In the genomic region with DNA sequence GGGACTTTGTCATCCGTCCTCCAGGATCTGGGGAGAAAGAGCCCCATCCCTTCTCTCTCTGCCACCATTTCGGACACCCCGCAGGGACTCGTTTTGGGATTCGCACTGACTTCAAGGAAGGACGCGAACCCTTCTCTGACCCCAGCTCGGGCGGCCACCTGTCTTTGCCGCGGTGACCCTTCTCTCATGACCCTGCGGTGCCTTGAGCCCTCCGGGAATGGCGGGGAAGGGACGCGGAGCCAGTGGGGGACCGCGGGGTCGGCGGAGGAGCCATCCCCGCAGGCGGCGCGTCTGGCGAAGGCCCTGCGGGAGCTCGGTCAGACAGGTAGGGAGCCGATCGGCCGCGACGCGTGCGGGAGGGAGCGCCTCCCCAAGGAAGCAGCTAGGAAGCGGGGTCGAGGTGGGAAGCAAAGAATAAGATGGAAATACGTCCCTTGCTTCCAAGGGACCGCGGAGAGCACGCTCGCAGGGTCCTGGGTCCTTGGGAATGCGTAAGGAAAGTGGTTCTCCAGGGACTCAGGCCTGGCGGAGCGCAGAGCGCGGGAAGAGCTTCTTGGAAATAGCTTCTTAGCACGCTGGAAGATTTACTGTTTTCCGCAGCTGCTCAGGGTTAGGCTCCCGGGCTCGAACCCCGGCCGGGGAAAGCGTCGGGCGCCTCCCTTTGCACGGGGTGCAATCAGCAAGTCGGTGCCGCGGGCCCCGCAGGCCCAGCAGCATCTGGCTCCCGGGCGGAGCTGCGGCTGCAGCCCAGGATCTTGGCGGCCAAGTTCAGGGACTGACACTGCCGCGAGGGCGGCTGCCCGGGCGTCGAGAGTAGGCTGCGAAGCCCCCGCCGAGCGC, we compare ENCODE assay signal across 8 cellular contexts. TPM values are rescaled to one million over a fixed set of nuclear protein-coding genes. Genes with fewer than 3 reads are reported as not detected.
DNase-seq lines count a peak whose midpoint lies in the region; ATAC-seq lines count a peak whose summit lies in the region.

No MANE protein-coding gene starts in this region.

- peak overlapping the region; percentile 35 for H4K12ac ChIP-seq in trophoblast cell (ENCODE audit: low read depth, low read length)

- H3K79me2 ChIP-seq in trophoblast cell (ENCODE audit: control insufficient read depth, insufficient read depth, low read length, poor library complexity): peaks cover 6% of the 10 kb centered on the region

- H2BK12ac ChIP-seq in trophoblast cell (ENCODE audit: low read length): peak overlapping the region; percentile 42

- peaks cover 31% of the 10 kb centered on the region for H3K4me1 Mint-ChIP-seq in activated T-helper 17 cell treated with anti-CD3 and anti-CD28 coated beads, Interleukin-2, amount 50 U/mL, for 72 hours

- H4K8ac ChIP-seq in trophoblast cell (ENCODE audit: low read depth, low read length): peak overlapping the region; percentile 12

- H3K14ac ChIP-seq in trophoblast cell (ENCODE audit: low read length): peak overlapping the region; percentile 16

- peak overlapping the region; percentile 82 for H3K4me2 ChIP-seq in trophoblast cell (ENCODE audit: low read length)

- H3K27ac ChIP-seq in trophoblast cell (ENCODE audit: low read depth, low read length): no peak overlapping the region

- H3K36me3 Mint-ChIP-seq in activated T-helper 17 cell treated with anti-CD3 and anti-CD28 coated beads, Interleukin-2, amount 50 U/mL, for 72 hours (ENCODE audit: low read depth): peaks cover 64% of the 10 kb centered on the region

- peak overlapping the region; percentile 98 for H3K4me3 Mint-ChIP-seq in activated T-helper 17 cell treated with anti-CD3 and anti-CD28 coated beads, Interleukin-2, amount 50 U/mL, for 72 hours

- H3K27me3 ChIP-seq in trophoblast cell (ENCODE audit: insufficient read depth, low read length): no peaks in the 10 kb centered on the region

- H3K36me3 ChIP-seq in trophoblast cell (ENCODE audit: control insufficient read depth in 1 of 2, insufficient read depth in 2 of 2, low read length in 2 of 2): no peaks in the 10 kb centered on the region

- no CpG with 5 or more reads among the region's 75 CpGs for WGBS in trophoblast cell (ENCODE audit: extremely low coverage, insufficient coverage, insufficient read length)

- peak overlapping the region; percentile 42 for H3K18ac ChIP-seq in trophoblast cell (ENCODE audit: low read length)

- peaks cover 5 to 10% of the 10 kb centered on the region in 2 experiments for H3K4me1 ChIP-seq in trophoblast cell (ENCODE audit: control insufficient read depth in 1 of 2, insufficient read depth in 2 of 2, low read length in 2 of 2)

- H2AK5ac ChIP-seq in trophoblast cell (ENCODE audit: low read length): no peak overlapping the region

- H3K9me3 Mint-ChIP-seq in activated T-helper 17 cell treated with anti-CD3 and anti-CD28 coated beads, Interleukin-2, amount 50 U/mL, for 72 hours: no peaks in the 10 kb centered on the region

- intact Hi-C loops in Right ventricle myocardium superior (cut with DNase I): loop anchor here (5.0 to 10.0 kb wide), 2 partner anchors 252 to 324 kb away; no protein-coding TSS in a partner anchor

- no peak overlapping the region for H2BK120ac ChIP-seq in trophoblast cell (ENCODE audit: insufficient read depth, low read length, poor library complexity)

- peak overlapping the region; percentile 27 for H3K4ac ChIP-seq in trophoblast cell (ENCODE audit: low read depth, low read length)

- H4K91ac ChIP-seq in trophoblast cell (ENCODE audit: low read depth, low read length): no peak overlapping the region

- peak overlapping the region; percentile 71 for H3K4me3 ChIP-seq in trophoblast cell (ENCODE audit: low read depth, low read length)

- peak overlapping the region; percentile 32 for H2AFZ ChIP-seq in trophoblast cell (ENCODE audit: insufficient read depth, low read length, poor library complexity)

- no peaks in the 10 kb centered on the region for H3K9me3 ChIP-seq in trophoblast cell (ENCODE audit: insufficient read depth, low read depth, low read length)

- H3K9ac ChIP-seq in trophoblast cell (ENCODE audit: low read length): peak overlapping the region; percentile 30

- peak; percentile 49 for DNase-seq in activated CD4-positive, CD25-positive, alpha-beta regulatory T cell treated with anti-CD3 and anti-CD28 coated beads, Interleukin-2, amount 50 U/mL, for 72 hours
- DNase-seq in Right ventricle myocardium superior (peak; percentile 64), trophoblast cell (peak; percentile 27 to 61), KG1 (lab: John Stamatoyannopoulos, UW) (no peak)

- H3K27ac Mint-ChIP-seq in activated T-helper 17 cell treated with anti-CD3 and anti-CD28 coated beads, Interleukin-2, amount 50 U/mL, for 72 hours: peak overlapping the region; percentile 90

- H3K23ac ChIP-seq in trophoblast cell (ENCODE audit: low read length): no peak overlapping the region

- no peak for ATAC-seq in activated CD4-positive, CD25-positive, alpha-beta regulatory T cell treated with anti-CD3 and anti-CD28 coated beads, Interleukin-2, amount 50 U/mL, for 24 hours
- no peak for ATAC-seq in activated T-helper 17 cell treated with anti-CD3 and anti-CD28 coated beads, Interleukin-2, amount 50 U/mL, for 72 hours (replicated peaks)
- ATAC-seq in Right ventricle myocardium superior (ENCODE audit: poor library complexity) (no peak), HG03342 (IDR thresholded peaks at IDR 0.05; ENCODE audit: unreplicated experiment) (no peak), GM21723 (IDR thresholded peaks at IDR 0.05; ENCODE audit: unreplicated experiment) (no peak)

- peaks cover 26% of the 10 kb centered on the region for H3K79me1 ChIP-seq in trophoblast cell (ENCODE audit: low read length)

- peak overlapping the region; percentile 5 for H2BK5ac ChIP-seq in trophoblast cell (ENCODE audit: low read depth, low read length, poor library complexity)

- no peaks in the 10 kb centered on the region for H3K27me3 Mint-ChIP-seq in activated T-helper 17 cell treated with anti-CD3 and anti-CD28 coated beads, Interleukin-2, amount 50 U/mL, for 72 hours

RNA-seq across cellular contexts. Expression of gene SOCS2, which starts 0.5 kb away (rescaled TPM):
- total RNA-seq in activated T-helper 17 cell treated with anti-CD3 and anti-CD28 coated beads, Interleukin-2, amount 50 U/mL, for 72 hours: 10 to 100 TPM; 29.4 to 36.6 TPM
- total RNA-seq in Right ventricle myocardium superior: 6.0 TPM
- polyA plus RNA-seq in trophoblast cell (2013): 13.0 and 14.5 TPM in 2 replicates
